Comparison of ENCODE assay signal across 9 cellular contexts in genomic region chr12:48973992-48974673, GRCh38. TPM values are rescaled to one million over a fixed set of nuclear protein-coding genes. Genes with fewer than 3 reads are reported as not detected.
DNase-seq lines count a peak whose midpoint lies in the region; ATAC-seq and TF ChIP-seq lines count a peak whose summit lies in the region.
"Had no signal": no experiment of that assay in that cellular context is flagged by ENCODE, and none has a peak within 500 bp of the region (broad histone marks: within the 10 kb centered on the region; RNA-seq: fewer than 3 reads in every experiment).

No MANE protein-coding gene starts in this region.

- H3K4me1 ChIP-seq in BE2C (peaks cover 2% of the 10 kb centered on the region; the same call in 1 of the 2 replicates), mucosa of descending colon (ENCODE audit: low read depth) (peaks cover 46% of the 10 kb centered on the region)

- H3K27me3 ChIP-seq in BE2C, result peaks cover 77% of the 10 kb centered on the region

- DNase-seq in BE2C (peak; percentile 74), NB4 (ENCODE audit: low read depth) (peak; percentile 46), ecto neural progenitor cell (ENCODE audit: low spot score) (peak; percentile 91), mucosa of descending colon (peak; percentile 60 to 71 (median 66)), dedifferentiated amniotic fluid mesenchymal stem cell (ENCODE audit: extremely low spot score) (no peak), putamen (ENCODE audit: low spot score) (no peak), occipital lobe (lab: John Stamatoyannopoulos, UW) (no peak)

- ATAC-seq in mucosa of descending colon (peak; percentile 42), GM21825 (IDR thresholded peaks at IDR 0.05; ENCODE audit: unreplicated experiment) (no peak)
- ATAC-seq: naive thymus-derived CD8-positive, alpha-beta T cell had no signal

- H3K4me3 ChIP-seq in BE2C (ENCODE audit: low read depth, low read length) (no peak overlapping the region), NB4 (ENCODE audit: low read depth, low read length) (no peak overlapping the region), mucosa of descending colon (no peak overlapping the region)

- TF ChIP-seq CTCF in BE2C (IDR thresholded peaks at IDR 0.05; ENCODE audit: low read depth, low read length) (peak; percentile 53), NB4 (IDR thresholded peaks at IDR 0.05; ENCODE audit: low read depth, low read length) (peak; percentile 32), mucosa of descending colon (IDR thresholded peaks at IDR 0.05) (peak; percentile 71)

- H3K9me3 ChIP-seq in BE2C (no peaks in the 10 kb centered on the region), mucosa of descending colon (no peaks in the 10 kb centered on the region)

- intact Hi-C loops in mucosa of descending colon (cut with DNase I, micrococcal nuclease), result no loop called here

- TF ChIP-seq POLR2A in NB4 (IDR thresholded peaks at IDR 0.05; ENCODE audit: extremely low read depth, insufficient read length), result no peak

- H3K36me3 ChIP-seq in BE2C (no peaks in the 10 kb centered on the region), mucosa of descending colon (ENCODE audit: low read depth) (no peaks in the 10 kb centered on the region)

RNA-seq across cellular contexts. Expression of gene WNT10B, which starts 2.6 kb away (rescaled TPM):
- not detected for polyA plus RNA-seq in BE2C (2012; ENCODE audit: insufficient read depth, insufficient read length, low read depth)
- total RNA-seq in mucosa of descending colon, result 1 to 10 TPM in 1 of 3 donors, under 1 TPM in 2; 0.49 to 1.1 (median 0.76) TPM
- 6.2 TPM for total RNA-seq in occipital lobe

RNA-seq across cellular contexts. Expression of gene WNT1, which starts 4.0 kb away (rescaled TPM):
- not detected for polyA plus RNA-seq in BE2C (2012; ENCODE audit: insufficient read depth, insufficient read length, low read depth)
- total RNA-seq in mucosa of descending colon, result not detected
- not detected for total RNA-seq in occipital lobe

RNA-seq across cellular contexts. Expression of gene ARF3, which starts 16.8 kb away (rescaled TPM):
- 213 TPM for polyA plus RNA-seq in BE2C (2012; ENCODE audit: insufficient read depth, insufficient read length, low read depth)
- total RNA-seq in mucosa of descending colon, result 100 to 1,000 TPM; 207 to 280 (median 266) TPM
- total RNA-seq in occipital lobe, result 67.5 TPM

RNA-seq across cellular contexts. Expression of gene DDN, which starts 25.0 kb away (rescaled TPM):
- 10.4 TPM for polyA plus RNA-seq in BE2C (2012; ENCODE audit: insufficient read depth, insufficient read length, low read depth)
- total RNA-seq in mucosa of descending colon (under 1 TPM in 1 of 3 donors, not detected in 2; 0.12 TPM), occipital lobe (9.2 TPM)
- polyA plus RNA-seq: naive thymus-derived CD8-positive, alpha-beta T cell had no signal

RNA-seq across cellular contexts. Expression of gene PRKAG1, which starts 44.4 kb away (rescaled TPM):
- polyA plus RNA-seq in BE2C (2012; ENCODE audit: insufficient read depth, insufficient read length, low read depth), result 83.7 TPM
- total RNA-seq in mucosa of descending colon, result 10 to 100 TPM; 51.5 to 60.1 (median 52.2) TPM
- total RNA-seq in occipital lobe, result 27.9 TPM

Comparison
In these comparisons a context has a peak if more than half of its experiments do, and no peak if none do; other contexts are left out.
1. DNase-seq: peak in BE2C (single experiment), NB4 (single experiment), ecto neural progenitor cell (single experiment) and mucosa of descending colon (3 of 3); none in dedifferentiated amniotic fluid mesenchymal stem cell (single experiment), putamen (single experiment) and occipital lobe (single experiment).
2. Peak in every context shown above with its lines, with median percentiles within 50 percentile points of each other: CTCF ChIP-seq.